Comparison of ENCODE assay signal across 26 cellular contexts in the genomic region with DNA sequence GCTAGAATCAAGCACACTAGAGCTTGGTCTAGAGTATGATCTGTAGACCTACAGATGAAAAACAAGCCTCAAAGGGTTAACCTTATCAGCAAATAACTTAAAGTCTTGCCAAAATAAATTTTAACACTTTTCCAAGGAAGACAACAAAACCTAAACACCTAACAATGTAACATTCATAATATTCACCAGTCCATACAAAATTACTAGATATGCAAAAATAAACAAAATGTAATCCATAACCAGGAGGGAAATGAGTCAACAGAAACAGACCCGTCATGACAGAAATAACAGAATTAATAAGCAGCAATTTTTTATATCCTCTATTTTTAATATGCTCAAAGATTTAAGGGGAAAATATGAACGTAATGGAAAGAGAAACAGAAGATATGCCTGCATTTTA. TPM values are rescaled to one million over a fixed set of nuclear protein-coding genes. Genes with fewer than 3 reads are reported as not detected.
DNase-seq lines count a peak whose midpoint lies in the region; FAIRE-seq and TF ChIP-seq lines count a peak whose summit lies in the region.
"Had no signal": no experiment of that assay in that cellular context is flagged by ENCODE, and none has a peak within 500 bp of the region (broad histone marks: within the 10 kb centered on the region; RNA-seq: fewer than 3 reads in every experiment).

No MANE protein-coding gene starts in this region.

- CTCF ChIA-PET in endothelial cell of umbilical vein (lab: Charles Lee) = interaction anchor here (1.6 to 2.5 kb wide), 2 partner anchors 17 to 183 kb away, joined by 5 to 8 read pairs; no protein-coding TSS in a partner anchor

- H3K9ac ChIP-seq in BLaER1 treated with 17β-estradiol and CSF1 and Interleukin-3, amounts not matched to agents 10 nM and 100 nM = no peak overlapping the region
- H3K9ac ChIP-seq in endothelial cell of umbilical vein (replicated peaks; ENCODE audit: extremely low read depth, insufficient read depth, low read length) (no peak overlapping the region), skeletal muscle satellite cell (ENCODE audit: low read depth, low read length) (no peak overlapping the region)

- DNase-seq in GM18507 (ENCODE audit: extremely low spot score, insufficient read length, low read depth) (no peak), endothelial cell of umbilical vein (ENCODE audit: low read depth, low spot score) (peak; percentile 56), occipital lobe (lab: John Stamatoyannopoulos, UW) (no peak), NCI-H526 treated with DMSO at 0.1 percent for 48 hours (lab: John Stamatoyannopoulos, UW) (no peak), GDM1 (lab: John Stamatoyannopoulos, UW) (no peak)
- DNase-seq: activated CD4-positive, alpha-beta memory T cell treated with anti-CD3 and anti-CD28 coated beads for 36 hours; activated CD8-positive, alpha-beta memory T cell treated with anti-CD3 and anti-CD28 coated beads, Interleukin-2, amount 50 U/mL, for 4 hours; activated naive CD4-positive, alpha-beta T cell treated with Interleukin-2 at 50 U/mL for 16 hours; CD8-positive, alpha-beta T cell; KG1; left lung; MM.1S; NCI-H1105 treated with DMSO at 0.1 percent for 48 hours; NCI-H1930; NCI-H2171 treated with DMSO at 0.1 percent for 48 hours; NCI-H524; PC-9; posterior cingulate gyrus; right lobe of liver; stomach; T-helper 2 cell; transverse colon had no signal

- peaks cover 9 to 56% (median 21%) of the 10 kb centered on the region in 11 experiments; a peak in 19 of 22 replicates for H3K36me3 ChIP-seq in BLaER1 treated with 17β-estradiol and CSF1 and Interleukin-3, amounts not matched to agents 10 nM and 100 nM
- H3K36me3 ChIP-seq in endothelial cell of umbilical vein (ENCODE audit: control insufficient read depth in 2 of 2, extremely low read depth in 1 of 2, insufficient read depth in 2 of 2, low read length in 2 of 2) (no peaks in the 10 kb centered on the region), skeletal muscle satellite cell (ENCODE audit: insufficient read depth, low read length) (peaks cover 8% of the 10 kb centered on the region)
- H3K36me3 ChIP-seq: HAP-1, left lung, transverse colon had no signal

- H3K4me1 ChIP-seq in BLaER1 treated with 17β-estradiol and CSF1 and Interleukin-3, amounts not matched to agents 10 nM and 100 nM = peaks cover 29 to 59% (median 44%) of the 10 kb centered on the region in 10 experiments
- H3K4me1 ChIP-seq in endothelial cell of umbilical vein (ENCODE audit: control insufficient read depth, extremely low read depth, insufficient read depth, low read length) (peaks cover 45% of the 10 kb centered on the region), skeletal muscle satellite cell (ENCODE audit: control insufficient read depth, insufficient read depth, low read length) (peaks cover 54% of the 10 kb centered on the region)
- H3K4me1 ChIP-seq: right lobe of liver had no signal

- BruUV-seq in endothelial cell of umbilical vein (replicated peaks; lab: Mats Ljungman, UMichigan) = no TSS peak

- no peak overlapping the region for H3K4me3 ChIP-seq in BLaER1 treated with 17β-estradiol and CSF1 and Interleukin-3, amounts not matched to agents 10 nM and 100 nM
- H3K4me3 ChIP-seq in endothelial cell of umbilical vein (replicated peaks in 1 of 3; ENCODE audit: insufficient read depth in 1 of 3, low read depth in 1 of 3, low read length in 3 of 3) (peak overlapping the region in 1 of 3 experiments; percentile 15), skeletal muscle satellite cell (ENCODE audit: low read length) (no peak overlapping the region)
- H3K4me3 ChIP-seq: HAP-1, left lung, PC-9, right lobe of liver, stomach, transverse colon had no signal

- no peak overlapping the region for H2AFZ ChIP-seq in endothelial cell of umbilical vein (ENCODE audit: low read depth, low read length)
- H2AFZ ChIP-seq: PC-9 had no signal

- no peak for TF ChIP-seq POLR2A in endothelial cell of umbilical vein (IDR thresholded peaks at IDR 0.05; ENCODE audit: low read depth, low read length)

- FAIRE-seq in GM18507 (lab: Jason Lieb, UNC) = peak; percentile 21
- no peak for FAIRE-seq in endothelial cell of umbilical vein (lab: Jason Lieb, UNC)

- H4K20me1 ChIP-seq in BLaER1 treated with 17β-estradiol and CSF1 and Interleukin-3, amounts not matched to agents 10 nM and 100 nM = peaks cover 0 to 23% (median 0%) of the 10 kb centered on the region in 11 experiments; a peak in 3 of 22 replicates
- no peaks in the 10 kb centered on the region for H4K20me1 ChIP-seq in endothelial cell of umbilical vein (replicated peaks; ENCODE audit: control insufficient read depth, extremely low read depth, insufficient read depth, low read length)

- H3K9me1 ChIP-seq in endothelial cell of umbilical vein (replicated peaks; ENCODE audit: control insufficient read depth, extremely low read depth, insufficient read depth, low read length) = no peaks in the 10 kb centered on the region

- no peak for TF ChIP-seq CTCF in endothelial cell of umbilical vein (IDR thresholded peaks at IDR 0.05; ENCODE audit: extremely low read depth in 1 of 2, insufficient read depth in 1 of 2, low read depth in 1 of 2, low read length in 2 of 2)

- H3K9me3 ChIP-seq in BLaER1 treated with 17β-estradiol and CSF1 and Interleukin-3, amounts not matched to agents 10 nM and 100 nM (replicated peaks in 1 of 11) = peaks cover 6 to 21% (median 18%) of the 10 kb centered on the region in 11 experiments; a peak in 19 of 22 replicates
- H3K9me3 ChIP-seq in endothelial cell of umbilical vein (replicated peaks; ENCODE audit: control insufficient read depth, insufficient read depth, low read length) (no peaks in the 10 kb centered on the region), skeletal muscle satellite cell (replicated peaks; ENCODE audit: low read length) (no peaks in the 10 kb centered on the region)
- H3K9me3 ChIP-seq: HAP-1, left lung, right lobe of liver, stomach, transverse colon had no signal

- H3K27me3 ChIP-seq in BLaER1 treated with 17β-estradiol and CSF1 and Interleukin-3, amounts not matched to agents 10 nM and 100 nM = no peaks in the 10 kb centered on the region
- no peaks in the 10 kb centered on the region for H3K27me3 ChIP-seq in endothelial cell of umbilical vein (ENCODE audit: control insufficient read depth in 2 of 2, insufficient read depth in 2 of 2, low read length in 2 of 2)
- H3K27me3 ChIP-seq in skeletal muscle satellite cell (ENCODE audit: control insufficient read depth, insufficient read depth, low read length) = no peaks in the 10 kb centered on the region
- H3K27me3 ChIP-seq: left lung, right lobe of liver, stomach, transverse colon had no signal

- POLR2A ChIA-PET in endothelial cell of umbilical vein (lab: Charles Lee) = no interaction called here

- peak overlapping the region; percentile 45 to 91 (median 76); a peak in 19 of 22 replicates for H3K4me2 ChIP-seq in BLaER1 treated with 17β-estradiol and CSF1 and Interleukin-3, amounts not matched to agents 10 nM and 100 nM
- H3K4me2 ChIP-seq in endothelial cell of umbilical vein (ENCODE audit: insufficient read depth, low read length) (peak overlapping the region; percentile 89), skeletal muscle satellite cell (ENCODE audit: low read length) (peak overlapping the region; percentile 29)
- H3K4me2 ChIP-seq: PC-9 had no signal

- H3K79me2 ChIP-seq in endothelial cell of umbilical vein (ENCODE audit: control insufficient read depth, insufficient read depth, low read length) = peaks cover 20% of the 10 kb centered on the region

- dilution Hi-C loops in endothelial cell of umbilical vein (cut with MboI; ENCODE audit: extremely low pct_ligation_motif_present, low sequenced_read_pairs) = no loop called here

- H3K27ac ChIP-seq in BLaER1 treated with 17β-estradiol and CSF1 and Interleukin-3, amounts not matched to agents 10 nM and 100 nM = peak overlapping the region in 2 of 11 experiments; percentile 57 to 65; a peak in 2 of 22 replicates
- H3K27ac ChIP-seq in endothelial cell of umbilical vein (ENCODE audit: insufficient read depth, low read depth, low read length) = peak overlapping the region; percentile 57
- H3K27ac ChIP-seq: HL-60, PC-9, right lobe of liver had no signal

- intact Hi-C loops in endothelial cell of umbilical vein (cut with micrococcal nuclease) = no loop called here

TF ChIP-seq in endothelial cell of umbilical vein, 7 proteins besides CTCF, POLR2A, EP300 and RAD21 (continues in another document):
- TF ChIP-seq GATA2 (IDR thresholded peaks at IDR 0.05; ENCODE audit: insufficient read depth, insufficient read length, low read depth, low read length) = no peak

RNA-seq across cellular contexts. Expression of a gene that starts 36.1 kb away (rescaled TPM):
- 35.7 and 38.5 TPM in 2 replicates for total RNA-seq in endothelial cell of umbilical vein
- polyA plus RNA-seq in endothelial cell of umbilical vein = 9.1 and 9.7 TPM in 2 replicates
- polyA plus RNA-seq in endothelial cell of umbilical vein (2011; cell fraction: cytosol; rRNA removed) = 10.7 and 11.1 TPM in 2 replicates
- polyA plus RNA-seq in endothelial cell of umbilical vein (2011; cell fraction: nucleus; rRNA removed) = 14.3 and 15.1 TPM in 2 replicates
- 15.9 and 23.1 TPM in 2 replicates for polyA plus RNA-seq in endothelial cell of umbilical vein (2012)
- polyA minus RNA-seq in endothelial cell of umbilical vein = 35.1 and 36.8 TPM in 2 replicates
- polyA minus RNA-seq in endothelial cell of umbilical vein (2011; cell fraction: cytosol; rRNA and poly(A)+ RNA removed) = 10.1 TPM
- 24.1 and 27.3 TPM in 2 replicates for polyA minus RNA-seq in endothelial cell of umbilical vein (2011; cell fraction: nucleus; rRNA and poly(A)+ RNA removed)
- total RNA-seq in skeletal muscle satellite cell (2012; rRNA removed) = 39.1 and 48.7 TPM in 2 replicates
- total RNA-seq in occipital lobe = 47.3 TPM

RNA-seq across cellular contexts. Expression of a gene that starts 36.4 kb away (rescaled TPM):
- 16.6 and 16.8 TPM in 2 replicates for total RNA-seq in endothelial cell of umbilical vein
- 5.3 and 6.9 TPM in 2 replicates for polyA plus RNA-seq in endothelial cell of umbilical vein
- polyA plus RNA-seq in endothelial cell of umbilical vein (2011; cell fraction: cytosol; rRNA removed) = 6.9 and 7.2 TPM in 2 replicates
- polyA plus RNA-seq in endothelial cell of umbilical vein (2011; cell fraction: nucleus; rRNA removed) = 10.5 and 11.7 TPM in 2 replicates
- polyA plus RNA-seq in endothelial cell of umbilical vein (2012) = 12.9 and 15.6 TPM in 2 replicates
- 11.3 and 17.7 TPM in 2 replicates for polyA minus RNA-seq in endothelial cell of umbilical vein
- 8.4 TPM for polyA minus RNA-seq in endothelial cell of umbilical vein (2011; cell fraction: cytosol; rRNA and poly(A)+ RNA removed)
- 4.3 and 8.0 TPM in 2 replicates for polyA minus RNA-seq in endothelial cell of umbilical vein (2011; cell fraction: nucleus; rRNA and poly(A)+ RNA removed)
- 33.9 and 38.5 TPM in 2 replicates for total RNA-seq in skeletal muscle satellite cell (2012; rRNA removed)
- total RNA-seq in occipital lobe = 106 TPM

RNA-seq across cellular contexts. Expression of a gene that starts 58.0 kb away (rescaled TPM):
- total RNA-seq in endothelial cell of umbilical vein = 1.4 TPM in 2 replicates
- polyA plus RNA-seq in endothelial cell of umbilical vein = 0.11 and 0.14 TPM in 2 replicates
- 0.15 and 0.21 TPM in 2 replicates for polyA plus RNA-seq in endothelial cell of umbilical vein (2011; cell fraction: cytosol; rRNA removed)
- 1.7 and 1.9 TPM in 2 replicates for polyA plus RNA-seq in endothelial cell of umbilical vein (2011; cell fraction: nucleus; rRNA removed)
- polyA plus RNA-seq in endothelial cell of umbilical vein (2012) = 0.30 and 1.0 TPM in 2 replicates
- polyA minus RNA-seq in endothelial cell of umbilical vein = 0.19 TPM in 1 of 2 replicates, not detected in the other
- polyA minus RNA-seq in endothelial cell of umbilical vein (2011; cell fraction: cytosol; rRNA and poly(A)+ RNA removed) = not detected
- polyA minus RNA-seq in endothelial cell of umbilical vein (2011; cell fraction: nucleus; rRNA and poly(A)+ RNA removed) = 1.4 and 1.5 TPM in 2 replicates
- total RNA-seq in skeletal muscle satellite cell (2012; rRNA removed) = 0.44 and 0.76 TPM in 2 replicates
- 3.7 TPM for total RNA-seq in occipital lobe

Comparison
In these comparisons a context has a peak if more than half of its experiments do, and no peak if none do; other contexts are left out.
1. H3K4me2 ChIP-seq: peak in every context shown above with its lines; median percentile 89 in endothelial cell of umbilical vein; 76 in BLaER1 treated with 17β-estradiol and CSF1 and Interleukin-3, amounts not matched to agents 10 nM and 100 nM; 29 in skeletal muscle satellite cell.